9 cellular contexts compared by ENCODE assay signal in the genomic region with DNA sequence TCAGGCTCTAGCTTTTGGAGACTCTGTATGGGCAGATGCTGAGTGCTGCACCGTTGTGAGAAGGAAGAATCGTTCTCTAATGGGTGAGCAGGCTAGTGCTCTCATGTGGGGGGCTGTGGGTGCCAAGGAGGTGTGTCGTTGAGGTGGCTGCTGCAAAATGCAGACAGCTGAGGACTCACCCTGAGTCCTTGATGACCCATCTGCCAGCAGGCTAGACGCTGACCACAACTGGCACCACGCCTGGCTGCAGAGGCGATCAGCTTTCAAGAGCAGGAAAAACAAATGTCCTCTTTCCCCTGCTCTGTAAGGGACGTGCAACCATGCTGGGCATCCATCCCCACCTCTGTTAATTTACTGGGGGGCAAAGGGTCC. TPM values are rescaled to one million over a fixed set of nuclear protein-coding genes. Genes with fewer than 3 reads are reported as not detected.
DNase-seq lines count a peak whose midpoint lies in the region; ATAC-seq and TF ChIP-seq lines count a peak whose summit lies in the region.
"Had no signal": no experiment of that assay in that cellular context is flagged by ENCODE, and none has a peak within 500 bp of the region (broad histone marks: within the 10 kb centered on the region; RNA-seq: fewer than 3 reads in every experiment).

No MANE protein-coding gene starts in this region.

- H3K36me3 ChIP-seq in WERI-Rb-1 (no peaks in the 10 kb centered on the region), right atrium auricular region (no peaks in the 10 kb centered on the region)

- H3K4me1 ChIP-seq in right atrium auricular region, result peaks cover 0 to 17% of the 10 kb centered on the region in 2 donors

- ATAC-seq in GM19351 (IDR thresholded peaks at IDR 0.05; ENCODE audit: unreplicated experiment), result no peak
- ATAC-seq: natural killer cell had no signal

- H3K9me3 ChIP-seq in WERI-Rb-1 (ENCODE audit: severe bottlenecking) (no peaks in the 10 kb centered on the region), right atrium auricular region (no peaks in the 10 kb centered on the region)

- H3K4me3 ChIP-seq in AG09309 (ENCODE audit: control insufficient read depth, low read depth, low read length), result no peak overlapping the region
- H3K4me3 ChIP-seq in WERI-Rb-1 (ENCODE audit: low read depth, low read length), result no peak overlapping the region
- H3K4me3 ChIP-seq in right atrium auricular region, result no peak overlapping the region

- no peaks in the 10 kb centered on the region for H3K27me3 ChIP-seq in WERI-Rb-1 (ENCODE audit: insufficient read depth, low read depth, severe bottlenecking)
- no peaks in the 10 kb centered on the region for H3K27me3 ChIP-seq in right atrium auricular region

- TF ChIP-seq CTCF in AG09309 (IDR thresholded peaks at IDR 0.05; ENCODE audit: control insufficient read depth, insufficient read depth, low read depth, low read length, missing control alignments) (no peak), WERI-Rb-1 (IDR thresholded peaks at IDR 0.05; ENCODE audit: low read depth, low read length) (no peak), right atrium auricular region (IDR thresholded peaks at IDR 0.05) (no peak)

- TF ChIP-seq EP300 in Ishikawa (IDR thresholded peaks at IDR 0.05; ENCODE audit: borderline replicate concordance), result no peak

- TF ChIP-seq RAD21 in Ishikawa (IDR thresholded peaks at IDR 0.05; ENCODE audit: low read depth), result no peak

- H3K27ac ChIP-seq in WERI-Rb-1, result peak overlapping the region; percentile 7
- H3K27ac ChIP-seq in right atrium auricular region, result peak overlapping the region; percentile 33 to 53

- peak; percentile 43 for DNase-seq in AG09309 (ENCODE audit: low read depth)
- peak; percentile 30 for DNase-seq in WERI-Rb-1
- no peak for DNase-seq in right atrium auricular region (ENCODE audit: low spot score)
- no peak for DNase-seq in stimulated activated CD4-positive, alpha-beta T cell treated with anti-CD3 and anti-CD28 coated beads, Interleukin-4, amount 100 ng/mL, for 1 hour
- DNase-seq in amygdala (lab: John Stamatoyannopoulos, UW), result no peak
- no peak for DNase-seq in NCI-H1048 (lab: John Stamatoyannopoulos, UW)
- DNase-seq: natural killer cell had no signal

TF ChIP-seq in Ishikawa, 13 proteins besides CTCF, POLR2A, EP300 and RAD21:
- TF ChIP-seq CEBPB (IDR thresholded peaks at IDR 0.05) (peak; percentile 7; the same call in 1 of the 2 replicates), ZBTB7A (IDR thresholded peaks at IDR 0.05; ENCODE audit: low read depth) (no peak), NFIC (IDR thresholded peaks at IDR 0.05) (no peak), TEAD4 (IDR thresholded peaks at IDR 0.05) (no peak), EGR1 (IDR thresholded peaks at IDR 0.05) (no peak), REST (IDR thresholded peaks at IDR 0.05; ENCODE audit: low read depth) (no peak)
- TF ChIP-seq, protein P1, sequence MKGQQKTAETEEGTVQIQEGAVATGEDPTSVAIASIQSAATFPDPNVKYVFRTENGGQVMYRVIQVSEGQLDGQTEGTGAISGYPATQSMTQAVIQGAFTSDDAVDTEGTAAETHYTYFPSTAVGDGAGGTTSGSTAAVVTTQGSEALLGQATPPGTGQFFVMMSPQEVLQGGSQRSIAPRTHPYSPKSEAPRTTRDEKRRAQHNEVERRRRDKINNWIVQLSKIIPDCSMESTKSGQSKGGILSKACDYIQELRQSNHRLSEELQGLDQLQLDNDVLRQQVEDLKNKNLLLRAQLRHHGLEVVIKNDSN (IDR thresholded peaks at IDR 0.05), result 0 out of 2 replicates have a peak, but pooled peaks have one; percentile 14

RNA-seq across cellular contexts. Expression of gene HAUS1, which starts 48.2 kb away (rescaled TPM):
- 10 to 100 TPM; 12.5 to 16.8 TPM for total RNA-seq in right atrium auricular region

RNA-seq across cellular contexts. Expression of gene ATP5F1A, which starts 54.3 kb away (rescaled TPM):
- 1,000 to 10,000 TPM in 1 of 2 donors, 100 to 1,000 TPM in 1; 785 to 1,543 TPM for total RNA-seq in right atrium auricular region

Comparison
In these comparisons a context has a peak if more than half of its experiments do, and no peak if none do; other contexts are left out.
1. DNase-seq: peak in AG09309 (single experiment) and WERI-Rb-1 (single experiment); none in right atrium auricular region (single experiment), stimulated activated CD4-positive, alpha-beta T cell treated with anti-CD3 and anti-CD28 coated beads, Interleukin-4, amount 100 ng/mL, for 1 hour (single experiment), amygdala (0 of 56) and NCI-H1048 (single experiment).